8 cellular contexts compared by ENCODE assay signal in genomic region chr11:65386307-65387081, GRCh38. TPM values are rescaled to one million over a fixed set of nuclear protein-coding genes. Genes with fewer than 3 reads are reported as not detected.
DNase-seq lines count a peak whose midpoint lies in the region; ATAC-seq and TF ChIP-seq lines count a peak whose summit lies in the region.

FRMD8 (plus strand) TSS chr11:65386637; CDS start chr11:65387037, 400 bp downstream.

- DNase-seq in NCI-H187 (lab: John Stamatoyannopoulos, UW) (peak; percentile 32 to 49), NCI-H187 treated with DMSO at 0.1 percent for 48 hours (lab: John Stamatoyannopoulos, UW) (no peak), Peyer's patch (peak; percentile 88 to 97 (median 95))
- peak; percentile 89 to 91 for DNase-seq in activated T-cell treated with anti-CD3 and anti-CD28 coated beads, Interleukin-2, amount 50 U/mL, for 48 hours
- DNase-seq in stimulated activated CD8-positive, alpha-beta memory T cell treated with anti-CD3 and anti-CD28 coated beads, Interleukin-4, amount 100 ng/mL, for 48 hours = peak; percentile 89

- H3K27ac ChIP-seq in Peyer's patch (peak within 1 kb of the TSS; percentile 97 to 99 (median 98)), muscle layer of colon (ENCODE audit: low read depth, low read length) (peak within 1 kb of the TSS; percentile 99)

- H3K4me1 ChIP-seq in Peyer's patch = peaks cover 9 to 80% (median 40%) of the 10 kb centered on the region in 4 donors
- peaks cover 61% of the 10 kb centered on the region for H3K4me1 ChIP-seq in muscle layer of colon (ENCODE audit: insufficient read depth, low read length)

- H3K27me3 ChIP-seq in Peyer's patch (no peaks in the 10 kb centered on the region), muscle layer of colon (ENCODE audit: control insufficient read depth in 1 of 2, insufficient read depth in 2 of 2, low read length in 2 of 2) (no peaks in the 10 kb centered on the region)

- TF ChIP-seq CTCF in Peyer's patch (IDR thresholded peaks at IDR 0.05) = no peak

- H3K36me3 ChIP-seq in Peyer's patch = peaks cover 0 to 16% (median 0%) of the 10 kb centered on the region in 3 donors
- H3K36me3 ChIP-seq in muscle layer of colon (ENCODE audit: insufficient read depth, low read length) = no peaks in the 10 kb centered on the region

- TF ChIP-seq RAD21 in Ishikawa (IDR thresholded peaks at IDR 0.05; ENCODE audit: low read depth) = no peak

- TF ChIP-seq POLR2A in Peyer's patch (IDR thresholded peaks at IDR 0.05) = peak; percentile 87 to 96

- ATAC-seq in esophagus mucosa = peak; percentile 70

- H3K4me3 ChIP-seq in Peyer's patch (peak within 1 kb of the TSS; percentile 69 to 95 (median 84)), muscle layer of colon (ENCODE audit: low read depth in 1 of 2, low read length in 2 of 2) (peak within 1 kb of the TSS; percentile 76 to 79)

- peak within 1 kb of the TSS; percentile 86 for H3K9ac ChIP-seq in muscle layer of colon (ENCODE audit: low read length)

- no peak; the same call in 1 of the 2 replicates for TF ChIP-seq EP300 in Ishikawa (IDR thresholded peaks at IDR 0.05; ENCODE audit: borderline replicate concordance)

- H3K9me3 ChIP-seq in Peyer's patch (no peaks in the 10 kb centered on the region), muscle layer of colon (ENCODE audit: low read length) (no peaks in the 10 kb centered on the region)

TF ChIP-seq in Ishikawa, 13 proteins besides CTCF, POLR2A, EP300 and RAD21:
- no peak for TF ChIP-seq REST (IDR thresholded peaks at IDR 0.05; ENCODE audit: low read depth)
- TF ChIP-seq FOXM1 (IDR thresholded peaks at IDR 0.05; ENCODE audit: borderline replicate concordance, low read depth) = no peak
- TF ChIP-seq MAX (IDR thresholded peaks at IDR 0.05) = peak; percentile 98
- TF ChIP-seq CREB1 (IDR thresholded peaks at IDR 0.05; ENCODE audit: low read depth) = no peak
- no peak for TF ChIP-seq EGR1 (IDR thresholded peaks at IDR 0.05)
- peak; percentile 65; the same call in 1 of the 2 replicates for TF ChIP-seq USF1 (IDR thresholded peaks at IDR 0.05)
- TF ChIP-seq CEBPB (IDR thresholded peaks at IDR 0.05) = no peak
- TF ChIP-seq TCF12 (IDR thresholded peaks at IDR 0.05; ENCODE audit: low read depth) = no peak
- no peak for TF ChIP-seq NFIC (IDR thresholded peaks at IDR 0.05)
- TF ChIP-seq TEAD4 (IDR thresholded peaks at IDR 0.05) = no peak
- TF ChIP-seq ZBTB7A (IDR thresholded peaks at IDR 0.05; ENCODE audit: low read depth) = no peak

RNA-seq across cellular contexts. Expression of gene FRMD8, which starts in this region (rescaled TPM):
- 100 to 1,000 TPM in 2 of 4 donors, 10 to 100 TPM in 2; 51.2 to 115 (median 102) TPM for total RNA-seq in Peyer's patch
- 37.1 TPM for total RNA-seq in esophagus mucosa
